In genomic region chr3:135655328-135655727, GRCh38 we compare ENCODE assay signal across 2 cellular contexts.
TF ChIP-seq lines count a peak whose summit lies in the region.

No MANE protein-coding gene starts in this region.

TF ChIP-seq in GM23338, 12 proteins besides CTCF, POLR2A, EP300 and RAD21:
- TF ChIP-seq ZNF462 (CRISPR knock-in tag; IDR thresholded peaks at IDR 0.05) (no peak), POLR2AphosphoS5 (IDR thresholded peaks at IDR 0.05; ENCODE audit: low read depth) (no peak), EZH2phosphoT487 (IDR thresholded peaks at IDR 0.05; ENCODE audit: unreplicated experiment) (no peak), JUNB (IDR thresholded peaks at IDR 0.05; ENCODE audit: unreplicated experiment) (no peak), EZH2 (IDR thresholded peaks at IDR 0.05; ENCODE audit: low read depth, unreplicated experiment) (no peak), ZNF114 (CRISPR knock-in tag; IDR thresholded peaks at IDR 0.05) (no peak), STAT1 (IDR thresholded peaks at IDR 0.05; ENCODE audit: unreplicated experiment) (no peak), NANOG (IDR thresholded peaks at IDR 0.05; ENCODE audit: borderline replicate concordance) (no peak), CREB1 (CRISPR knock-in tag; IDR thresholded peaks at IDR 0.05; ENCODE audit: low read depth) (no peak), ZNF331 (CRISPR knock-in tag; IDR thresholded peaks at IDR 0.05; ENCODE audit: low read depth) (no peak)
- TF ChIP-seq, protein P1, sequence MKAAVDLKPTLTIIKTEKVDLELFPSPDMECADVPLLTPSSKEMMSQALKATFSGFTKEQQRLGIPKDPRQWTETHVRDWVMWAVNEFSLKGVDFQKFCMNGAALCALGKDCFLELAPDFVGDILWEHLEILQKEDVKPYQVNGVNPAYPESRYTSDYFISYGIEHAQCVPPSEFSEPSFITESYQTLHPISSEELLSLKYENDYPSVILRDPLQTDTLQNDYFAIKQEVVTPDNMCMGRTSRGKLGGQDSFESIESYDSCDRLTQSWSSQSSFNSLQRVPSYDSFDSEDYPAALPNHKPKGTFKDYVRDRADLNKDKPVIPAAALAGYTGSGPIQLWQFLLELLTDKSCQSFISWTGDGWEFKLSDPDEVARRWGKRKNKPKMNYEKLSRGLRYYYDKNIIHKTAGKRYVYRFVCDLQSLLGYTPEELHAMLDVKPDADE (IDR thresholded peaks at IDR 0.05), result no peak
- TF ChIP-seq, protein P2, sequence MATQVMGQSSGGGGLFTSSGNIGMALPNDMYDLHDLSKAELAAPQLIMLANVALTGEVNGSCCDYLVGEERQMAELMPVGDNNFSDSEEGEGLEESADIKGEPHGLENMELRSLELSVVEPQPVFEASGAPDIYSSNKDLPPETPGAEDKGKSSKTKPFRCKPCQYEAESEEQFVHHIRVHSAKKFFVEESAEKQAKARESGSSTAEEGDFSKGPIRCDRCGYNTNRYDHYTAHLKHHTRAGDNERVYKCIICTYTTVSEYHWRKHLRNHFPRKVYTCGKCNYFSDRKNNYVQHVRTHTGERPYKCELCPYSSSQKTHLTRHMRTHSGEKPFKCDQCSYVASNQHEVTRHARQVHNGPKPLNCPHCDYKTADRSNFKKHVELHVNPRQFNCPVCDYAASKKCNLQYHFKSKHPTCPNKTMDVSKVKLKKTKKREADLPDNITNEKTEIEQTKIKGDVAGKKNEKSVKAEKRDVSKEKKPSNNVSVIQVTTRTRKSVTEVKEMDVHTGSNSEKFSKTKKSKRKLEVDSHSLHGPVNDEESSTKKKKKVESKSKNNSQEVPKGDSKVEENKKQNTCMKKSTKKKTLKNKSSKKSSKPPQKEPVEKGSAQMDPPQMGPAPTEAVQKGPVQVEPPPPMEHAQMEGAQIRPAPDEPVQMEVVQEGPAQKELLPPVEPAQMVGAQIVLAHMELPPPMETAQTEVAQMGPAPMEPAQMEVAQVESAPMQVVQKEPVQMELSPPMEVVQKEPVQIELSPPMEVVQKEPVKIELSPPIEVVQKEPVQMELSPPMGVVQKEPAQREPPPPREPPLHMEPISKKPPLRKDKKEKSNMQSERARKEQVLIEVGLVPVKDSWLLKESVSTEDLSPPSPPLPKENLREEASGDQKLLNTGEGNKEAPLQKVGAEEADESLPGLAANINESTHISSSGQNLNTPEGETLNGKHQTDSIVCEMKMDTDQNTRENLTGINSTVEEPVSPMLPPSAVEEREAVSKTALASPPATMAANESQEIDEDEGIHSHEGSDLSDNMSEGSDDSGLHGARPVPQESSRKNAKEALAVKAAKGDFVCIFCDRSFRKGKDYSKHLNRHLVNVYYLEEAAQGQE (IDR thresholded peaks at IDR 0.05; ENCODE audit: unreplicated experiment), result no peak

TF ChIP-seq in HCT116, 20 proteins besides CTCF, POLR2A, EP300 and RAD21 (continued from another document):
- TF ChIP-seq, protein P2 (IDR thresholded peaks at IDR 0.05; ENCODE audit: low read depth), result no peak
- TF ChIP-seq CEBPB (IDR thresholded peaks at IDR 0.05; ENCODE audit: low read depth) (no peak), JUND (IDR thresholded peaks at IDR 0.05) (no peak), CBX3 (IDR thresholded peaks at IDR 0.05; ENCODE audit: low read depth) (no peak), SIN3A (IDR thresholded peaks at IDR 0.05; ENCODE audit: low read depth) (no peak), EZH2phosphoT487 (IDR thresholded peaks at IDR 0.05; ENCODE audit: borderline replicate concordance) (no peak), EZH2 (IDR thresholded peaks at IDR 0.05) (no peak)
- TF ChIP-seq, protein P3, sequence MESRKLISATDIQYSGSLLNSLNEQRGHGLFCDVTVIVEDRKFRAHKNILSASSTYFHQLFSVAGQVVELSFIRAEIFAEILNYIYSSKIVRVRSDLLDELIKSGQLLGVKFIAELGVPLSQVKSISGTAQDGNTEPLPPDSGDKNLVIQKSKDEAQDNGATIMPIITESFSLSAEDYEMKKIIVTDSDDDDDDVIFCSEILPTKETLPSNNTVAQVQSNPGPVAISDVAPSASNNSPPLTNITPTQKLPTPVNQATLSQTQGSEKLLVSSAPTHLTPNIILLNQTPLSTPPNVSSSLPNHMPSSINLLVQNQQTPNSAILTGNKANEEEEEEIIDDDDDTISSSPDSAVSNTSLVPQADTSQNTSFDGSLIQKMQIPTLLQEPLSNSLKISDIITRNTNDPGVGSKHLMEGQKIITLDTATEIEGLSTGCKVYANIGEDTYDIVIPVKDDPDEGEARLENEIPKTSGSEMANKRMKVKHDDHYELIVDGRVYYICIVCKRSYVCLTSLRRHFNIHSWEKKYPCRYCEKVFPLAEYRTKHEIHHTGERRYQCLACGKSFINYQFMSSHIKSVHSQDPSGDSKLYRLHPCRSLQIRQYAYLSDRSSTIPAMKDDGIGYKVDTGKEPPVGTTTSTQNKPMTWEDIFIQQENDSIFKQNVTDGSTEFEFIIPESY (IDR thresholded peaks at IDR 0.05; ENCODE audit: extremely low read depth, insufficient replicate concordance, low read length), result no peak
